In genomic region chr10:128599030-128599429, GRCh38 we compare ENCODE assay signal across 24 cellular contexts.
"Had no signal": no experiment of that assay in that cellular context is flagged by ENCODE, and none has a peak within 500 bp of the region (broad histone marks: within the 10 kb centered on the region; RNA-seq: fewer than 3 reads in every experiment).

No MANE protein-coding gene starts in this region.

- H3K9me3 ChIP-seq: neutrophil, pancreas, prostate gland, right lobe of liver, sigmoid colon, stomach, thoracic aorta, thyroid gland, upper lobe of right lung, uterus had no signal

- H3K4me3 ChIP-seq: pancreas, prostate gland, right lobe of liver, sigmoid colon, stomach, thoracic aorta, thyroid gland, tibial nerve, upper lobe of right lung, uterus had no signal

- H3K36me3 ChIP-seq: neutrophil, pancreas, prostate gland, right lobe of liver, sigmoid colon, stomach, thoracic aorta, thyroid gland, tibial nerve, upper lobe of right lung, uterus had no signal

- ATAC-seq: naive thymus-derived CD8-positive, alpha-beta T cell; natural killer cell treated with Interleukin-12 subunit alpha and Interleukin-12 subunit beta and Interleukin-15 and Interleukin-18, amount 100 ng/mL, for 72 hours; right cardiac atrium; right lobe of liver; stimulated activated effector memory CD8-positive, alpha-beta T cell treated with anti-CD3 and anti-CD28 coated beads, Interleukin-12 subunit alpha, Interleukin-12 subunit beta, amount 100 ng/mL, for 72 hours; stimulated activated naive B cell treated with anti-CD40 and anti-IgM and Interleukin-4, amounts not matched to agents 10 μg/mL and 1 μg/mL and 100 μg/mL, for 72 hours; upper lobe of right lung had no signal

- H3K4me1 ChIP-seq: pancreas, prostate gland, right lobe of liver, sigmoid colon, thyroid gland, tibial nerve, upper lobe of right lung, uterus had no signal

- H3K27me3 ChIP-seq: neutrophil, pancreas, right lobe of liver, sigmoid colon, stomach, thyroid gland, tibial nerve, upper lobe of right lung, uterus had no signal

- FAIRE-seq: pancreas, small intestine had no signal

- H3K27ac ChIP-seq: neutrophil, pancreas, prostate gland, right lobe of liver, sigmoid colon, stomach, thoracic aorta, thyroid gland, tibial nerve, upper lobe of right lung, uterus had no signal

- DNase-seq: naive thymus-derived CD8-positive, alpha-beta T cell; nephron progenitor cell; nucleus accumbens; pancreas; right cardiac atrium; right lobe of liver; sigmoid colon; small intestine; stimulated activated CD4-positive, alpha-beta T cell treated with anti-CD3 and anti-CD28 coated beads, Interleukin-15, amount 100 ng/mL, for 24 hours; stimulated activated CD4-positive, alpha-beta T cell treated with anti-CD3 and anti-CD28 coated beads, Interleukin-2, amount 100 ng/mL, for 24 hours; stimulated activated CD4-positive, alpha-beta T cell treated with anti-CD3 and anti-CD28 coated beads, Interleukin-2, amount 100 ng/mL, for 48 hours; stimulated activated CD4-positive, alpha-beta T cell treated with anti-CD3 and anti-CD28 coated beads, Interleukin-4, amount 100 ng/mL, for 24 hours; stimulated activated naive B cell treated with anti-CD40 and anti-IgM and Interleukin-4, amounts not matched to agents 10 μg/mL and 1 μg/mL and 100 μg/mL, for 72 hours; stimulated activated naive CD4-positive, alpha-beta T cell treated with Interleukin-2 at 50 U/mL for 16 hours; stomach; thyroid gland; upper lobe of right lung; uterus had no signal
